In the genomic region with DNA sequence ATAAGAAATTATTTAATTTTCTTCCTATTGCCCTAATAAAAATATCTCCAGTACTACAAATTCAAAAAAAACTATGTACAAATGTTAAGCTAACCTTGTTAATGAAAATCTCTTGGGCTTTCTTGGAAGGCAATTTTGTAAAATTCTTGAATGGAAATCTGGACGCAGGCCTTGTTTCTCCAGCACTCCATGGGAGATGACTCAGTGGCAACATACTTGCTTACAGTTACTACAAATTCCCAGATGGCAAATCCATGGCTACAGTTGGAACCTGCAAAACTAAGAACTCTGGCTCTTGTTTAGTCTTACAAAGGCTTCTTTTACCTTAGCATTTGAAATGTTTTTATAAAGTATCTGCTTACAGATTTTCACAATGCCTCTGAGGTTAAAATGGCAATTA, we compare ENCODE assay signal across 22 cellular contexts.
DNase-seq lines count a peak whose midpoint lies in the region; TF ChIP-seq lines count a peak whose summit lies in the region.
"Had no signal": no experiment of that assay in that cellular context is flagged by ENCODE, and none has a peak within 500 bp of the region (broad histone marks: within the 10 kb centered on the region; RNA-seq: fewer than 3 reads in every experiment).

No MANE protein-coding gene starts in this region.

- H3K4me3 Mint-ChIP-seq in endothelial cell (ENCODE audit: unreplicated experiment) (no peak overlapping the region), CD14-positive monocyte (no peak overlapping the region)
- H3K4me3 Mint-ChIP-seq: brain had no signal

- no peaks in the 10 kb centered on the region for H3K9me3 Mint-ChIP-seq in endothelial cell (ENCODE audit: unreplicated experiment)
- H3K9me3 Mint-ChIP-seq in CD14-positive monocyte = peaks cover 0 to 4% (median 0%) of the 10 kb centered on the region in 7 donors

- intact Hi-C loops in CD14-positive monocyte (cut with micrococcal nuclease) = no loop called here

- no peak overlapping the region for H3K4me3 ChIP-seq in fibroblast of pulmonary artery (replicated peaks; ENCODE audit: low read depth, low read length)
- H3K4me3 ChIP-seq: BLaER1 treated with 17β-estradiol and CSF1 and Interleukin-3, amounts not matched to agents 10 nM and 100 nM; sigmoid colon had no signal

- H3K36me3 Mint-ChIP-seq in endothelial cell (ENCODE audit: low read depth, unreplicated experiment) = no peaks in the 10 kb centered on the region
- H3K36me3 Mint-ChIP-seq in CD14-positive monocyte = no peaks in the 10 kb centered on the region
- H3K36me3 Mint-ChIP-seq: brain had no signal

- peak; percentile 48 for DNase-seq in Ammon's horn (ENCODE audit: low spot score)
- DNase-seq in fibroblast of pulmonary artery (ENCODE audit: low read depth) = peak; percentile 5
- DNase-seq in pons (ENCODE audit: low spot score) = peak; percentile 18
- DNase-seq in endothelial cell (ENCODE audit: low spot score) = no peak
- DNase-seq in CD14-positive monocyte (ENCODE audit: low spot score) = no peak
- no peak for DNase-seq in central memory CD4-positive, alpha-beta T cell
- DNase-seq in activated CD8-positive, alpha-beta memory T cell treated with anti-CD3 and anti-CD28 coated beads, Interleukin-2, amount 50 U/mL, for 4 hours = no peak
- DNase-seq: activated CD4-positive, alpha-beta T cell treated with anti-CD3 and anti-CD28 coated beads, Interleukin-2, amount 50 U/mL, for 1 hour; activated naive CD4-positive, alpha-beta T cell; activated T-cell treated with anti-CD3 and anti-CD28 coated beads for 4 hours; DMS153; GOT3; KG1; NCI-H1092; NCI-H82; occipital lobe; sigmoid colon; stimulated activated CD4-positive, alpha-beta T cell treated with anti-CD3 and anti-CD28 coated beads, Interleukin-4, amount 100 ng/mL, for 1 hour; substantia nigra had no signal

- H3K27me3 Mint-ChIP-seq in endothelial cell (ENCODE audit: unreplicated experiment) (no peaks in the 10 kb centered on the region), CD14-positive monocyte (ENCODE audit: low read depth in 3 of 3) (peaks cover 0 to 3% (median 0%) of the 10 kb centered on the region in 3 donors)
- H3K27me3 Mint-ChIP-seq: brain had no signal

- H3K27ac Mint-ChIP-seq in endothelial cell (ENCODE audit: unreplicated experiment) = no peak overlapping the region
- H3K27ac Mint-ChIP-seq in CD14-positive monocyte = no peak overlapping the region
- H3K27ac Mint-ChIP-seq: brain had no signal

- no peaks in the 10 kb centered on the region for H3K4me1 Mint-ChIP-seq in endothelial cell (ENCODE audit: unreplicated experiment)
- no peaks in the 10 kb centered on the region for H3K4me1 Mint-ChIP-seq in CD14-positive monocyte

- TF ChIP-seq CTCF in fibroblast of pulmonary artery (IDR thresholded peaks at IDR 0.05; ENCODE audit: low read length, missing control alignments) = no peak
- TF ChIP-seq CTCF in endothelial cell (IDR thresholded peaks at IDR 0.05; ENCODE audit: unreplicated experiment) = no peak
- TF ChIP-seq CTCF in CD14-positive monocyte (IDR thresholded peaks at IDR 0.05) = no peak

TF ChIP-seq in PFSK-1, 5 proteins besides CTCF, POLR2A, EP300 and RAD21:
- TF ChIP-seq POLR2AphosphoS5 (IDR thresholded peaks at IDR 0.05; ENCODE audit: low read depth, low read length) = 0 out of 2 replicates have a peak, but pooled peaks have one; percentile 29
- TF ChIP-seq TAF1 (IDR thresholded peaks at IDR 0.05; ENCODE audit: borderline replicate concordance, insufficient read depth, low read length) = no peak

Comparison
In these comparisons a context has a peak if more than half of its experiments do, and no peak if none do; other contexts are left out.
1. DNase-seq: peak in Ammon's horn (single experiment), fibroblast of pulmonary artery (single experiment) and pons (single experiment); none in endothelial cell (single experiment), CD14-positive monocyte (single experiment), central memory CD4-positive, alpha-beta T cell (single experiment) and activated CD8-positive, alpha-beta memory T cell treated with anti-CD3 and anti-CD28 coated beads, Interleukin-2, amount 50 U/mL, for 4 hours (single experiment).